In genomic region chr12:123384994-123385376, GRCh38 we compare ENCODE assay signal across 9 cellular contexts. TPM values are rescaled to one million over a fixed set of nuclear protein-coding genes. Genes with fewer than 3 reads are reported as not detected.
DNase-seq lines count a peak whose midpoint lies in the region; ATAC-seq, FAIRE-seq and TF ChIP-seq lines count a peak whose summit lies in the region.
"Had no signal": no experiment of that assay in that cellular context is flagged by ENCODE, and none has a peak within 500 bp of the region (broad histone marks: within the 10 kb centered on the region; RNA-seq: fewer than 3 reads in every experiment).

No MANE protein-coding gene starts in this region.

- TF ChIP-seq CTCF in HFFc6 (IDR thresholded peaks at IDR 0.05), result no peak
- TF ChIP-seq CTCF in GM12878 (IDR thresholded peaks at IDR 0.05 in 2 of 3, conservative IDR thresholded peaks at IDR 0.05 in 1 of 3; ENCODE audit: control insufficient read depth in 2 of 3, extremely low read depth in 1 of 3, insufficient read depth in 1 of 3, low read depth in 3 of 3, low read length in 3 of 3), result no peak

- H3K4me3 ChIP-seq in ACC112 (ENCODE audit: low read depth, low read length) (peak overlapping the region; percentile 96), GM12878 (peak overlapping the region; percentile 76)

- H2AFZ ChIP-seq in ACC112 (ENCODE audit: low read length, unreplicated experiment) (peak overlapping the region; percentile 88), GM12878 (ENCODE audit: control insufficient read depth, low read depth, low read length) (peak overlapping the region; percentile 69)

- H3K27ac ChIP-seq in ACC112 (ENCODE audit: low read depth, low read length) (peak overlapping the region; percentile 60), GM12878 (ENCODE audit: control insufficient read depth, insufficient read depth) (no peak overlapping the region; the same call in 1 of the 2 replicates)

- no peak for TF ChIP-seq EP300 in GM12878 (IDR thresholded peaks at IDR 0.05; ENCODE audit: borderline replicate concordance in 1 of 2, control insufficient read depth in 1 of 2, low read depth in 2 of 2, low read length in 2 of 2)

- H3K4me1 ChIP-seq in ACC112 (ENCODE audit: control insufficient read depth, insufficient read depth, low read length, unreplicated experiment) (peaks cover 9% of the 10 kb centered on the region), GM12878 (ENCODE audit: control insufficient read depth, insufficient read depth, low read length) (peaks cover 20% of the 10 kb centered on the region)

- TF ChIP-seq RAD21 in GM12878 (IDR thresholded peaks at IDR 0.05; ENCODE audit: insufficient read depth, low read depth, low read length), result no peak

- RAD21 ChIA-PET in GM12878 (lab: Charles Lee; ENCODE audit: unreplicated experiment), result interaction anchor here (1.3 to 1.6 kb wide), 3 partner anchors 20 to 148 kb away, joined by 4 to 6 read pairs (median 4); no protein-coding TSS in a partner anchor

- H3K4me1 Mint-ChIP-seq in HFFc6 (ENCODE audit: low read depth) (peaks cover 19% of the 10 kb centered on the region), memory B cell (peaks cover 14% of the 10 kb centered on the region)

- H3K9me3 ChIP-seq in GM12878 (replicated peaks; ENCODE audit: control insufficient read depth, insufficient read depth, low read length), result no peaks in the 10 kb centered on the region

- in situ Hi-C loops in GM12878 (cut with MboI), result no loop called here

- H3K79me2 ChIP-seq in ACC112 (ENCODE audit: control insufficient read depth, insufficient read depth, low read length, unreplicated experiment) (peaks cover 47% of the 10 kb centered on the region), GM12878 (ENCODE audit: control insufficient read depth, insufficient read depth, low read length) (peaks cover 42% of the 10 kb centered on the region)

- no peaks in the 10 kb centered on the region for H4K20me1 ChIP-seq in GM12878 (ENCODE audit: control insufficient read depth, insufficient read depth)

- FAIRE-seq in GM12878 (lab: Jason Lieb, UNC), result no peak
- FAIRE-seq: urothelium cell line had no signal

- H3K27ac Mint-ChIP-seq in HFFc6 (peak overlapping the region; percentile 92), memory B cell (no peak overlapping the region)

- peaks cover 2% of the 10 kb centered on the region for H3K27me3 Mint-ChIP-seq in HFFc6 (ENCODE audit: insufficient read depth)
- no peaks in the 10 kb centered on the region for H3K27me3 Mint-ChIP-seq in memory B cell

- peak overlapping the region; percentile 93 for H3K4me3 Mint-ChIP-seq in HFFc6
- H3K4me3 Mint-ChIP-seq in memory B cell, result peak overlapping the region; percentile 96

- TF ChIP-seq POLR2A in GM12878 (IDR thresholded peaks at IDR 0.05; ENCODE audit: low read depth, low read length), result no peak

- CTCF ChIA-PET in GM12878 (lab: Yijun Ruan, JAX), result interaction anchor here (0.5 to 1.7 kb wide), 4 partner anchors 20 to 84 kb away, joined by 3 to 8 read pairs (median 5); partner anchors contain the start of gene SBNO1

- no TSS peak for BruUV-seq in GM12878 (replicated peaks; lab: Mats Ljungman, UMichigan)

- H3K9me3 Mint-ChIP-seq in HFFc6 (no peaks in the 10 kb centered on the region), memory B cell (no peaks in the 10 kb centered on the region)

- ATAC-seq in GM12878, result no peak
- ATAC-seq in memory B cell (ENCODE audit: low read depth), result no peak
- no peak for ATAC-seq in GM21576 (IDR thresholded peaks at IDR 0.05; ENCODE audit: unreplicated experiment)

- peak overlapping the region; percentile 86 for H3K9ac ChIP-seq in GM12878 (ENCODE audit: control insufficient read depth, insufficient read depth, low read length)

- SMC1A ChIA-PET in GM12878 (lab: Charles Lee; ENCODE audit: uncharacterized antibody, unreplicated experiment), result interaction anchor here (1.6 to 3.6 kb wide), 3 partner anchors 20 to 51 kb away, joined by 3 to 12 read pairs (median 6); partner anchors contain the start of gene RILPL2

- H3K36me3 Mint-ChIP-seq in HFFc6 (ENCODE audit: low read depth), result peaks cover 3% of the 10 kb centered on the region
- H3K36me3 Mint-ChIP-seq in memory B cell, result no peaks in the 10 kb centered on the region

- WGBS in GM12878 (ENCODE audit: insufficient coverage, insufficient replicate concordance, low lambda C conversion rate, missing lambda C conversion rate), result 0% methylated on average over 1 of the region's 1 CpG

- POLR2A ChIA-PET in GM12878 (lab: Charles Lee), result interaction anchor here (0.5 to 2.1 kb wide), 10 partner anchors 21 to 199 kb away, joined by 3 to 23 read pairs (median 5); partner anchors contain the start of genes MPHOSPH9, MTRFR, RILPL2 and SBNO1

- DNase-seq in HFFc6 (peak; percentile 57), GM12878 (ENCODE audit: low read depth, low spot score) (no peak), memory B cell (ENCODE audit: low spot score in 2 of 2) (no peak), NCI-H226 (no peak), amniotic stem cell (lab: John Stamatoyannopoulos, UW) (no peak), NCI-H1092 (lab: John Stamatoyannopoulos, UW) (no peak)

- H3K27me3 ChIP-seq in ACC112 (ENCODE audit: insufficient read depth, low read length), result no peaks in the 10 kb centered on the region
- no peaks in the 10 kb centered on the region for H3K27me3 ChIP-seq in GM12878 (replicated peaks in 1 of 2; ENCODE audit: control insufficient read depth in 2 of 2, insufficient read depth in 2 of 2, low read length in 1 of 2)

- H3K4me2 ChIP-seq in GM12878 (ENCODE audit: control insufficient read depth, insufficient read depth), result peak overlapping the region; percentile 89

- intact Hi-C loops in GM12878 (cut with micrococcal nuclease; ENCODE audit: unreplicated experiment), result loop anchor here (5.0 kb wide), 1 partner anchor 47 kb away; no protein-coding TSS in a partner anchor

- H3K36me3 ChIP-seq in ACC112 (ENCODE audit: insufficient read depth, low read length) (no peaks in the 10 kb centered on the region), GM12878 (ENCODE audit: control insufficient read depth in 2 of 2, insufficient read depth in 2 of 2, low read length in 1 of 2) (no peaks in the 10 kb centered on the region)

RNA-seq across cellular contexts. Expression of gene KMT5A, which starts 1.1 kb away (rescaled TPM):
- total RNA-seq in HFFc6 (2021; fragmentation: NEBNext Ultra II Directional; extraction: Animal tissue kit (Norgen Biotek cat#: 25700)), result 10 to 100 TPM; 52.2 to 64.0 (median 61.3) TPM
- total RNA-seq in GM12878 (2013; cell fraction: nucleolus; rRNA removed), result 46.9 and 65.3 TPM in 2 replicates
- total RNA-seq in GM12878 (2014; rRNA removed), result 33.7 and 41.3 TPM in 2 replicates
- total RNA-seq in GM12878 (2014; rRNA removed; fragmentation: Illumina TruSeq; extraction: Trizol), result 39.2 and 39.4 TPM in 2 replicates
- 39.2 and 47.1 TPM in 2 replicates for total RNA-seq in GM12878 (2021)
- 12.8 TPM for polyA plus RNA-seq in GM12878 (2011; ENCODE audit: low read depth)
- 30.0 and 31.8 TPM in 2 replicates for polyA plus RNA-seq in GM12878 (2011; rRNA removed)
- 26.0 and 27.7 TPM in 2 replicates for polyA plus RNA-seq in GM12878 (2011; cell fraction: cytosol; rRNA removed)
- 69.3 and 82.9 TPM in 2 replicates for polyA plus RNA-seq in GM12878 (2011; cell fraction: nucleus; rRNA removed)
- polyA plus RNA-seq in GM12878 (2012), result 25.0 and 25.3 TPM in 2 replicates
- 45.4 and 54.2 TPM in 2 replicates for polyA plus RNA-seq in GM12878 (2014; fragmentation: Illumina TruSeq; extraction: Trizol)
- polyA plus RNA-seq in GM12878 (2014; fragmentation: Nextera tagmentation; extraction: Ambion mirVana), result 1 to 10 TPM; 3.2 to 6.8 TPM
- 34.7 and 41.0 TPM in 2 replicates for polyA plus RNA-seq in GM12878 (2014; rRNA removed)
- 10 to 100 TPM; 17.3 to 18.3 TPM for polyA plus RNA-seq in GM12878 (2016; fragmentation: Nextera tagmentation; extraction: Ambion mirVana)
- 22.1 and 23.6 TPM in 2 replicates for polyA minus RNA-seq in GM12878 (2011; rRNA and poly(A)+ RNA removed)
- polyA minus RNA-seq in GM12878 (2011; cell fraction: cytosol; rRNA and poly(A)+ RNA removed), result 8.7 and 13.2 TPM in 2 replicates
- polyA minus RNA-seq in GM12878 (2011; cell fraction: nucleus; rRNA and poly(A)+ RNA removed), result 20.3 and 27.7 TPM in 2 replicates

RNA-seq across cellular contexts. Expression of gene SBNO1, which starts 20.3 kb away (rescaled TPM):
- 10 to 100 TPM; 32.3 to 38.2 (median 35.3) TPM for total RNA-seq in HFFc6 (2021; fragmentation: NEBNext Ultra II Directional; extraction: Animal tissue kit (Norgen Biotek cat#: 25700))
- 49.6 and 49.7 TPM in 2 replicates for total RNA-seq in GM12878 (2013; cell fraction: nucleolus; rRNA removed)
- total RNA-seq in GM12878 (2014; rRNA removed), result 15.8 and 17.6 TPM in 2 replicates
- 29.9 and 31.1 TPM in 2 replicates for total RNA-seq in GM12878 (2014; rRNA removed; fragmentation: Illumina TruSeq; extraction: Trizol)
- total RNA-seq in GM12878 (2021), result 38.2 and 39.7 TPM in 2 replicates
- 12.7 TPM for polyA plus RNA-seq in GM12878 (2011; ENCODE audit: low read depth)
- 19.8 and 29.3 TPM in 2 replicates for polyA plus RNA-seq in GM12878 (2011; rRNA removed)
- polyA plus RNA-seq in GM12878 (2011; cell fraction: cytosol; rRNA removed), result 6.1 and 8.0 TPM in 2 replicates
- 7.2 and 10.4 TPM in 2 replicates for polyA plus RNA-seq in GM12878 (2011; cell fraction: nucleus; rRNA removed)
- polyA plus RNA-seq in GM12878 (2012), result 18.2 and 19.1 TPM in 2 replicates
- polyA plus RNA-seq in GM12878 (2014; fragmentation: Illumina TruSeq; extraction: Trizol), result 22.0 and 28.2 TPM in 2 replicates
- 10 to 100 TPM in 1 of 2 experiments, 1 to 10 TPM in 1; 7.5 to 10.9 TPM for polyA plus RNA-seq in GM12878 (2014; fragmentation: Nextera tagmentation; extraction: Ambion mirVana)
- polyA plus RNA-seq in GM12878 (2014; rRNA removed), result 9.9 and 13.3 TPM in 2 replicates
- polyA plus RNA-seq in GM12878 (2016; fragmentation: Nextera tagmentation; extraction: Ambion mirVana), result 10 to 100 TPM; 33.1 to 37.8 TPM
- polyA minus RNA-seq in GM12878 (2011; rRNA and poly(A)+ RNA removed), result 25.0 and 35.0 TPM in 2 replicates
- polyA minus RNA-seq in GM12878 (2011; cell fraction: cytosol; rRNA and poly(A)+ RNA removed), result 10.6 and 13.3 TPM in 2 replicates
- polyA minus RNA-seq in GM12878 (2011; cell fraction: nucleus; rRNA and poly(A)+ RNA removed), result 5.0 and 8.4 TPM in 2 replicates

RNA-seq across cellular contexts. Expression of gene RILPL2, which starts 51.5 kb away (rescaled TPM):
- 1 to 10 TPM; 4.4 to 6.0 (median 5.5) TPM for total RNA-seq in HFFc6 (2021; fragmentation: NEBNext Ultra II Directional; extraction: Animal tissue kit (Norgen Biotek cat#: 25700))
- 14.7 and 14.8 TPM in 2 replicates for total RNA-seq in GM12878 (2013; cell fraction: nucleolus; rRNA removed)
- 18.9 and 19.2 TPM in 2 replicates for total RNA-seq in GM12878 (2014; rRNA removed)
- total RNA-seq in GM12878 (2014; rRNA removed; fragmentation: Illumina TruSeq; extraction: Trizol), result 16.9 and 17.8 TPM in 2 replicates
- 18.7 and 19.2 TPM in 2 replicates for total RNA-seq in GM12878 (2021)
- 11.1 TPM for polyA plus RNA-seq in GM12878 (2011; ENCODE audit: low read depth)
- 21.8 and 23.9 TPM in 2 replicates for polyA plus RNA-seq in GM12878 (2011; rRNA removed)
- 17.7 and 21.6 TPM in 2 replicates for polyA plus RNA-seq in GM12878 (2011; cell fraction: cytosol; rRNA removed)
- polyA plus RNA-seq in GM12878 (2011; cell fraction: nucleus; rRNA removed), result 7.4 and 9.1 TPM in 2 replicates
- polyA plus RNA-seq in GM12878 (2012), result 17.7 and 21.4 TPM in 2 replicates
- polyA plus RNA-seq in GM12878 (2014; fragmentation: Illumina TruSeq; extraction: Trizol), result 15.8 and 20.3 TPM in 2 replicates
- 1 to 10 TPM; 3.5 to 8.3 TPM for polyA plus RNA-seq in GM12878 (2014; fragmentation: Nextera tagmentation; extraction: Ambion mirVana)
- 23.2 and 24.0 TPM in 2 replicates for polyA plus RNA-seq in GM12878 (2014; rRNA removed)
- polyA plus RNA-seq in GM12878 (2016; fragmentation: Nextera tagmentation; extraction: Ambion mirVana), result 10 to 100 TPM; 36.9 to 38.5 TPM
- 8.3 and 9.7 TPM in 2 replicates for polyA minus RNA-seq in GM12878 (2011; rRNA and poly(A)+ RNA removed)
- polyA minus RNA-seq in GM12878 (2011; cell fraction: cytosol; rRNA and poly(A)+ RNA removed), result 5.8 and 6.0 TPM in 2 replicates
- polyA minus RNA-seq in GM12878 (2011; cell fraction: nucleus; rRNA and poly(A)+ RNA removed), result 2.4 and 4.4 TPM in 2 replicates
